ENCODE assay signal across 1 cellular context in the genomic region with DNA sequence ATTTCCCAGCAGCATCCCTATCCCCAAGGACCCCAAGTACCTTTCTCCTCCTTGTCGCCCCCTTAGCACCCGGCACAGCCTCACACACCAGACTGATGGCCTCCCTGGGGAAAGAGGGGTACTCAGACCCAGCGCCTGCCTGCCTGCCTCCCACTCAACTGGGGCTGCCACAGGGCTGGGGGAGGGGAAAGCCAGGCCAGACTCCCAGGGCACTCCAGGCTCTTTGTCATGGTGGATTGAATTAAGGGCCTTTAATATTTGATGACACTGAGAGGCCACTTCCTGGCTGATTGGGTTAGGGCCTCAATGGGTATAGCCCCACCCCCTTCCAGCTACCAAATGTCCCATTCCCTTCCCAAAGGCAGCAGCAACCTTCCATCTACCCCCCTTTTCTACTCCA.
TF ChIP-seq lines count a peak whose summit lies in the region.

No MANE protein-coding gene starts in this region.

TF ChIP-seq in liver, 16 proteins besides CTCF, POLR2A, EP300 and RAD21 (continued from another document):
- TF ChIP-seq, protein P1, sequence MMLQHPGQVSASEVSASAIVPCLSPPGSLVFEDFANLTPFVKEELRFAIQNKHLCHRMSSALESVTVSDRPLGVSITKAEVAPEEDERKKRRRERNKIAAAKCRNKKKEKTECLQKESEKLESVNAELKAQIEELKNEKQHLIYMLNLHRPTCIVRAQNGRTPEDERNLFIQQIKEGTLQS (IDR thresholded peaks at IDR 0.05), result no peak
- TF ChIP-seq FOXA1 (IDR thresholded peaks at IDR 0.05) (no peak), SP1 (IDR thresholded peaks at IDR 0.05) (no peak), YY1 (IDR thresholded peaks at IDR 0.05) (no peak)
- TF ChIP-seq, protein P2, sequence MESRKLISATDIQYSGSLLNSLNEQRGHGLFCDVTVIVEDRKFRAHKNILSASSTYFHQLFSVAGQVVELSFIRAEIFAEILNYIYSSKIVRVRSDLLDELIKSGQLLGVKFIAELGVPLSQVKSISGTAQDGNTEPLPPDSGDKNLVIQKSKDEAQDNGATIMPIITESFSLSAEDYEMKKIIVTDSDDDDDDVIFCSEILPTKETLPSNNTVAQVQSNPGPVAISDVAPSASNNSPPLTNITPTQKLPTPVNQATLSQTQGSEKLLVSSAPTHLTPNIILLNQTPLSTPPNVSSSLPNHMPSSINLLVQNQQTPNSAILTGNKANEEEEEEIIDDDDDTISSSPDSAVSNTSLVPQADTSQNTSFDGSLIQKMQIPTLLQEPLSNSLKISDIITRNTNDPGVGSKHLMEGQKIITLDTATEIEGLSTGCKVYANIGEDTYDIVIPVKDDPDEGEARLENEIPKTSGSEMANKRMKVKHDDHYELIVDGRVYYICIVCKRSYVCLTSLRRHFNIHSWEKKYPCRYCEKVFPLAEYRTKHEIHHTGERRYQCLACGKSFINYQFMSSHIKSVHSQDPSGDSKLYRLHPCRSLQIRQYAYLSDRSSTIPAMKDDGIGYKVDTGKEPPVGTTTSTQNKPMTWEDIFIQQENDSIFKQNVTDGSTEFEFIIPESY (IDR thresholded peaks at IDR 0.05), result no peak
